Comparison of ENCODE assay signal across 25 cellular contexts in genomic region chr11:16572946-16573345, GRCh38.
DNase-seq lines count a peak whose midpoint lies in the region; ATAC-seq and TF ChIP-seq lines count a peak whose summit lies in the region.
"Had no signal": no experiment of that assay in that cellular context is flagged by ENCODE, and none has a peak within 500 bp of the region (broad histone marks: within the 10 kb centered on the region; RNA-seq: fewer than 3 reads in every experiment).

No MANE protein-coding gene starts in this region.

- H3K9me3 ChIP-seq in gastrocnemius medialis, result no peaks in the 10 kb centered on the region
- H3K9me3 ChIP-seq: SJSA1, tibial artery had no signal

- TF ChIP-seq CTCF in gastrocnemius medialis (IDR thresholded peaks at IDR 0.05 in 4 of 5, conservative IDR thresholded peaks at IDR 0.05 in 1 of 5), result no peak

- TF ChIP-seq POLR2A in gastrocnemius medialis (IDR thresholded peaks at IDR 0.05) (no peak), erythroblast (IDR thresholded peaks at IDR 0.05; ENCODE audit: low read length) (no peak)

- DNase-seq in Right ventricle myocardium superior, result no peak
- DNase-seq in cardiac septum (ENCODE audit: low spot score), result no peak
- peak; percentile 31 for DNase-seq in NCI-H1436 treated with DMSO at 0.1 percent for 48 hours (lab: John Stamatoyannopoulos, UW)
- peak; percentile 1 for DNase-seq in amniotic epithelial cell (ENCODE audit: low read depth)
- DNase-seq in gastrocnemius medialis, result peak; percentile 58 to 71
- DNase-seq in erythroblast (lab: John Stamatoyannopoulos, UW), result no peak
- DNase-seq in COR-L47 (lab: John Stamatoyannopoulos, UW), result no peak
- DNase-seq in AG08395 (ENCODE audit: low spot score), result no peak
- DNase-seq: activated B cell treated with CpG ODN at 0.5 μM for 24 hours; activated CD4-positive, alpha-beta memory T cell treated with anti-CD3 and anti-CD28 coated beads for 36 hours; activated gamma-delta T cell treated with Interleukin-2 at 50 U/mL for 16 hours; amygdala; CD4-positive, CD25-positive, alpha-beta regulatory T cell; Karpas-422; kidney; NCI-H1048; NCI-H2171 treated with DMSO at 0.1 percent for 48 hours; nephron progenitor cell; NK-92 treated with Interleukin-12 subunit alpha and Interleukin-12 subunit beta, amount 100 ng/mL, for 24 hours; small intestine; stimulated activated CD4-positive, alpha-beta T cell treated with anti-CD3 and anti-CD28 coated beads, Interleukin-2, amount 100 ng/mL, for 48 hours; tibial artery had no signal

- intact Hi-C loops in Right ventricle myocardium superior (cut with DNase I), result no loop called here
- intact Hi-C loops in cardiac septum (cut with DNase I), result no loop called here
- intact Hi-C loops in gastrocnemius medialis (cut with DNase I; ENCODE audit: low total_unique reads), result loop anchor here (2.0 to 10.0 kb wide), 3 partner anchors 34 to 108 kb away; no protein-coding TSS in a partner anchor

- H3K4me1 ChIP-seq in gastrocnemius medialis, result peaks cover 37 to 40% of the 10 kb centered on the region in 2 donors
- H3K4me1 ChIP-seq: tibial artery had no signal

- H3K27ac ChIP-seq in gastrocnemius medialis, result peak overlapping the region; percentile 60 to 83 (median 74)
- H3K27ac ChIP-seq: cardiac muscle cell, SJSA1, tibial artery had no signal

- no peaks in the 10 kb centered on the region for H3K27me3 ChIP-seq in gastrocnemius medialis
- H3K27me3 ChIP-seq: cardiac muscle cell, SJSA1, tibial artery had no signal

- H3K36me3 ChIP-seq in gastrocnemius medialis, result no peaks in the 10 kb centered on the region
- H3K36me3 ChIP-seq: cardiac muscle cell, SJSA1, tibial artery had no signal

- H3K4me3 ChIP-seq in gastrocnemius medialis, result no peak overlapping the region
- H3K4me3 ChIP-seq: cardiac muscle cell, SJSA1, tibial artery had no signal

- in situ Hi-C loops in gastrocnemius medialis (cut with MboI; ENCODE audit: low sequenced_read_pairs in 4 of 4), result no loop called here

- peak; percentile 89 for ATAC-seq in Right ventricle myocardium superior (ENCODE audit: poor library complexity)
- peak; percentile 100 for ATAC-seq in gastrocnemius medialis
- ATAC-seq: Panc1 had no signal

Comparison
In these comparisons a context has a peak if more than half of its experiments do, and no peak if none do; other contexts are left out.
1. DNase-seq: peak in NCI-H1436 treated with DMSO at 0.1 percent for 48 hours (single experiment), amniotic epithelial cell (single experiment) and gastrocnemius medialis (2 of 2); none in Right ventricle myocardium superior (single experiment), cardiac septum (single experiment), erythroblast (0 of 2), COR-L47 (single experiment) and AG08395 (single experiment).